1 cellular context compared by ENCODE assay signal in the genomic region with DNA sequence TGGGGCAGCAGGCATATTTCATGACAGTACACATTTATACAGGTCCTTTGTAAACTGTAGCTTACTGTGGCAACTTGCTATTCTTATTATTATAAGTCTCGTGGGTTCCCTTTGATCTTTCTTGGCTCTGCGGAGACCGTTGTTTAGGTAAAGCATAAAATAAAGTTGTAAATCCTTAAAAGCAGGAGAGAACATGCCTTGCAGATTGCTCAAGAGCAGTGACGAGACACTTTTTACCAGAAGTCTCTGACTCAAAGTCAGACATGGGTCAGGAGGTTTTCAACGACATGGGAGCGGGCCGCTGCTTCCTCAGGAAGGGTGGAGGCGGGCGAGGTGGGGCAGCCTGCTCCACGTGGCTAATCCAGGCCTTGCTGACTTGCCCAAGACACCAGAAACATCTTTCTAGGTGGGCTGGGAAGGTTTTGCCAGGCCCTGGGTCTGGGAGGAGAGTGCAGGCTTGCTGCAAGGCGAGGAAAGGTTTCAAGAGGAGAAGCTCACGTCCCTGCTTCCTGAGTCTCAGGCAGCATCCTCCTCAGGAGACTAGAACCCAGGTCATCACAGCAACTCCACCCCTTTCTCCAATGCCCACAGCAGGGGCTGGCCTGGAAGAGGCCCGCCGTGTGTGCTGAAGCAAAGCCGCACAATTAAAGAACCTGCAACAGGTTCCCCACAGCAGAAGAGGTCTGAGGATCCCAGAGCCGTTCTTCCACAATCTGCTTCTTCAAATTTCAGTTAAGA.
TF ChIP-seq lines count a peak whose summit lies in the region.

No MANE protein-coding gene starts in this region.

TF ChIP-seq in K562, 482 proteins besides CTCF, POLR2A, EP300 and RAD21 (continued from another document and continues in another):
- TF ChIP-seq, protein P1, sequence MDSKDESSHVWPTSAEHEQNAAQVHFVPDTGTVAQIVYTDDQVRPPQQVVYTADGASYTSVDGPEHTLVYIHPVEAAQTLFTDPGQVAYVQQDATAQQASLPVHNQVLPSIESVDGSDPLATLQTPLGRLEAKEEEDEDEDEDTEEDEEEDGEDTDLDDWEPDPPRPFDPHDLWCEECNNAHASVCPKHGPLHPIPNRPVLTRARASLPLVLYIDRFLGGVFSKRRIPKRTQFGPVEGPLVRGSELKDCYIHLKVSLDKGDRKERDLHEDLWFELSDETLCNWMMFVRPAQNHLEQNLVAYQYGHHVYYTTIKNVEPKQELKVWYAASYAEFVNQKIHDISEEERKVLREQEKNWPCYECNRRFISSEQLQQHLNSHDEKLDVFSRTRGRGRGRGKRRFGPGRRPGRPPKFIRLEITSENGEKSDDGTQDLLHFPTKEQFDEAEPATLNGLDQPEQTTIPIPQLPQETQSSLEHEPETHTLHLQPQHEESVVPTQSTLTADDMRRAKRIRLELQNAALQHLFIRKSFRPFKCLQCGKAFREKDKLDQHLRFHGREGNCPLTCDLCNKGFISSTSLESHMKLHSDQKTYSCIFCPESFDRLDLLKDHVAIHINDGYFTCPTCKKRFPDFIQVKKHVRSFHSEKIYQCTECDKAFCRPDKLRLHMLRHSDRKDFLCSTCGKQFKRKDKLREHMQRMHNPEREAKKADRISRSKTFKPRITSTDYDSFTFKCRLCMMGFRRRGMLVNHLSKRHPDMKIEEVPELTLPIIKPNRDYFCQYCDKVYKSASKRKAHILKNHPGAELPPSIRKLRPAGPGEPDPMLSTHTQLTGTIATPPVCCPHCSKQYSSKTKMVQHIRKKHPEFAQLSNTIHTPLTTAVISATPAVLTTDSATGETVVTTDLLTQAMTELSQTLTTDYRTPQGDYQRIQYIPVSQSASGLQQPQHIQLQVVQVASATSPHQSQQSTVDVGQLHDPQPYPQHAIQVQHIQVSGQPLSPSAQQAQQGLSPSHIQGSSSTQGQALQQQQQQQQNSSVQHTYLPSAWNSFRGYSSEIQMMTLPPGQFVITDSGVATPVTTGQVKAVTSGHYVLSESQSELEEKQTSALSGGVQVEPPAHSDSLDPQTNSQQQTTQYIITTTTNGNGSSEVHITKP (IDR thresholded peaks at IDR 0.05; ENCODE audit: partially characterized antibody) = no peak
- TF ChIP-seq, protein P2, sequence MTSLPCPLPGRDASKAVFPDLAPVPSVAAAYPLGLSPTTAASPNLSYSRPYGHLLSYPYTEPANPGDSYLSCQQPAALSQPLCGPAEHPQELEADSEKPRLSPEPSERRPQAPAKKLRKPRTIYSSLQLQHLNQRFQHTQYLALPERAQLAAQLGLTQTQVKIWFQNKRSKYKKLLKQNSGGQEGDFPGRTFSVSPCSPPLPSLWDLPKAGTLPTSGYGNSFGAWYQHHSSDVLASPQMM (CRISPR knock-in tag; IDR thresholded peaks at IDR 0.05) = no peak
- TF ChIP-seq ZNF780A (CRISPR knock-in tag; IDR thresholded peaks at IDR 0.05) = no peak
- TF ChIP-seq CHD1 (IDR thresholded peaks at IDR 0.05; ENCODE audit: low read length) = no peak
- TF ChIP-seq, protein P3, sequence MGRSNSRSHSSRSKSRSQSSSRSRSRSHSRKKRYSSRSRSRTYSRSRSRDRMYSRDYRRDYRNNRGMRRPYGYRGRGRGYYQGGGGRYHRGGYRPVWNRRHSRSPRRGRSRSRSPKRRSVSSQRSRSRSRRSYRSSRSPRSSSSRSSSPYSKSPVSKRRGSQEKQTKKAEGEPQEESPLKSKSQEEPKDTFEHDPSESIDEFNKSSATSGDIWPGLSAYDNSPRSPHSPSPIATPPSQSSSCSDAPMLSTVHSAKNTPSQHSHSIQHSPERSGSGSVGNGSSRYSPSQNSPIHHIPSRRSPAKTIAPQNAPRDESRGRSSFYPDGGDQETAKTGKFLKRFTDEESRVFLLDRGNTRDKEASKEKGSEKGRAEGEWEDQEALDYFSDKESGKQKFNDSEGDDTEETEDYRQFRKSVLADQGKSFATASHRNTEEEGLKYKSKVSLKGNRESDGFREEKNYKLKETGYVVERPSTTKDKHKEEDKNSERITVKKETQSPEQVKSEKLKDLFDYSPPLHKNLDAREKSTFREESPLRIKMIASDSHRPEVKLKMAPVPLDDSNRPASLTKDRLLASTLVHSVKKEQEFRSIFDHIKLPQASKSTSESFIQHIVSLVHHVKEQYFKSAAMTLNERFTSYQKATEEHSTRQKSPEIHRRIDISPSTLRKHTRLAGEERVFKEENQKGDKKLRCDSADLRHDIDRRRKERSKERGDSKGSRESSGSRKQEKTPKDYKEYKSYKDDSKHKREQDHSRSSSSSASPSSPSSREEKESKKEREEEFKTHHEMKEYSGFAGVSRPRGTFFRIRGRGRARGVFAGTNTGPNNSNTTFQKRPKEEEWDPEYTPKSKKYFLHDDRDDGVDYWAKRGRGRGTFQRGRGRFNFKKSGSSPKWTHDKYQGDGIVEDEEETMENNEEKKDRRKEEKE (IDR thresholded peaks at IDR 0.05; ENCODE audit: borderline replicate concordance in 1 of 2, control insufficient read depth in 1 of 2, low read depth in 2 of 2, low read length in 1 of 2) = no peak
- TF ChIP-seq CBX1 (IDR thresholded peaks at IDR 0.05; ENCODE audit: low read depth) = no peak
- TF ChIP-seq RFX7 (CRISPR knock-in tag; IDR thresholded peaks at IDR 0.05) = no peak
- no peak for TF ChIP-seq ZNF3 (CRISPR knock-in tag; IDR thresholded peaks at IDR 0.05)
- no peak for TF ChIP-seq ZNF695 (CRISPR knock-in tag; IDR thresholded peaks at IDR 0.05)
- peak; percentile 56 for TF ChIP-seq CXXC5 (CRISPR knock-in tag; IDR thresholded peaks at IDR 0.05)
- 0 out of 2 replicates have a peak, but pooled peaks have one; percentile 29 for TF ChIP-seq ELF4 (CRISPR knock-in tag; IDR thresholded peaks at IDR 0.05)
- TF ChIP-seq ATF7 (IDR thresholded peaks at IDR 0.05) = peak; percentile 25; the same call in 1 of the 2 replicates
- TF ChIP-seq XRCC4 (IDR thresholded peaks at IDR 0.05; ENCODE audit: extremely low read depth, insufficient read depth, insufficient read length) = no peak
- TF ChIP-seq, protein P4, sequence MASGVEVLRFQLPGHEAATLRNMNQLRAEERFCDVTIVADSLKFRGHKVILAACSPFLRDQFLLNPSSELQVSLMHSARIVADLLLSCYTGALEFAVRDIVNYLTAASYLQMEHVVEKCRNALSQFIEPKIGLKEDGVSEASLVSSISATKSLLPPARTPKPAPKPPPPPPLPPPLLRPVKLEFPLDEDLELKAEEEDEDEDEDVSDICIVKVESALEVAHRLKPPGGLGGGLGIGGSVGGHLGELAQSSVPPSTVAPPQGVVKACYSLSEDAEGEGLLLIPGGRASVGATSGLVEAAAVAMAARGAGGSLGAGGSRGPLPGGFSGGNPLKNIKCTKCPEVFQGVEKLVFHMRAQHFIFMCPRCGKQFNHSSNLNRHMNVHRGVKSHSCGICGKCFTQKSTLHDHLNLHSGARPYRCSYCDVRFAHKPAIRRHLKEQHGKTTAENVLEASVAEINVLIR (CRISPR knock-in tag; IDR thresholded peaks at IDR 0.05) = no peak
- TF ChIP-seq, protein P5, sequence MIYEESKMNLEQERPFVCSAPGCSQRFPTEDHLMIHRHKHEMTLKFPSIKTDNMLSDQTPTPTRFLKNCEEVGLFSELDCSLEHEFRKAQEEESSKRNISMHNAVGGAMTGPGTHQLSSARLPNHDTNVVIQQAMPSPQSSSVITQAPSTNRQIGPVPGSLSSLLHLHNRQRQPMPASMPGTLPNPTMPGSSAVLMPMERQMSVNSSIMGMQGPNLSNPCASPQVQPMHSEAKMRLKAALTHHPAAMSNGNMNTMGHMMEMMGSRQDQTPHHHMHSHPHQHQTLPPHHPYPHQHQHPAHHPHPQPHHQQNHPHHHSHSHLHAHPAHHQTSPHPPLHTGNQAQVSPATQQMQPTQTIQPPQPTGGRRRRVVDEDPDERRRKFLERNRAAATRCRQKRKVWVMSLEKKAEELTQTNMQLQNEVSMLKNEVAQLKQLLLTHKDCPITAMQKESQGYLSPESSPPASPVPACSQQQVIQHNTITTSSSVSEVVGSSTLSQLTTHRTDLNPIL (CRISPR knock-in tag; IDR thresholded peaks at IDR 0.05) = no peak
- no peak for TF ChIP-seq RBM17 (IDR thresholded peaks at IDR 0.05; ENCODE audit: borderline replicate concordance, low read depth, low read length)
- no peak for TF ChIP-seq GTF2F1 (IDR thresholded peaks at IDR 0.05; ENCODE audit: low read depth, low read length)
- TF ChIP-seq ZBTB7A (IDR thresholded peaks at IDR 0.05; ENCODE audit: borderline replicate concordance, control insufficient read depth, low read depth, low read length) = no peak
- TF ChIP-seq SIX5 (IDR thresholded peaks at IDR 0.05; ENCODE audit: borderline replicate concordance in 1 of 2, insufficient read depth in 1 of 2, low read depth in 1 of 2, low read length in 2 of 2) = no peak
- TF ChIP-seq, protein P6, sequence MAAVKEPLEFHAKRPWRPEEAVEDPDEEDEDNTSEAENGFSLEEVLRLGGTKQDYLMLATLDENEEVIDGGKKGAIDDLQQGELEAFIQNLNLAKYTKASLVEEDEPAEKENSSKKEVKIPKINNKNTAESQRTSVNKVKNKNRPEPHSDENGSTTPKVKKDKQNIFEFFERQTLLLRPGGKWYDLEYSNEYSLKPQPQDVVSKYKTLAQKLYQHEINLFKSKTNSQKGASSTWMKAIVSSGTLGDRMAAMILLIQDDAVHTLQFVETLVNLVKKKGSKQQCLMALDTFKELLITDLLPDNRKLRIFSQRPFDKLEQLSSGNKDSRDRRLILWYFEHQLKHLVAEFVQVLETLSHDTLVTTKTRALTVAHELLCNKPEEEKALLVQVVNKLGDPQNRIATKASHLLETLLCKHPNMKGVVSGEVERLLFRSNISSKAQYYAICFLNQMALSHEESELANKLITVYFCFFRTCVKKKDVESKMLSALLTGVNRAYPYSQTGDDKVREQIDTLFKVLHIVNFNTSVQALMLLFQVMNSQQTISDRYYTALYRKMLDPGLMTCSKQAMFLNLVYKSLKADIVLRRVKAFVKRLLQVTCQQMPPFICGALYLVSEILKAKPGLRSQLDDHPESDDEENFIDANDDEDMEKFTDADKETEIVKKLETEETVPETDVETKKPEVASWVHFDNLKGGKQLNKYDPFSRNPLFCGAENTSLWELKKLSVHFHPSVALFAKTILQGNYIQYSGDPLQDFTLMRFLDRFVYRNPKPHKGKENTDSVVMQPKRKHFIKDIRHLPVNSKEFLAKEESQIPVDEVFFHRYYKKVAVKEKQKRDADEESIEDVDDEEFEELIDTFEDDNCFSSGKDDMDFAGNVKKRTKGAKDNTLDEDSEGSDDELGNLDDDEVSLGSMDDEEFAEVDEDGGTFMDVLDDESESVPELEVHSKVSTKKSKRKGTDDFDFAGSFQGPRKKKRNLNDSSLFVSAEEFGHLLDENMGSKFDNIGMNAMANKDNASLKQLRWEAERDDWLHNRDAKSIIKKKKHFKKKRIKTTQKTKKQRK (IDR thresholded peaks at IDR 0.05; ENCODE audit: borderline replicate concordance, low read depth, low read length) = no peak
- TF ChIP-seq, protein P7, sequence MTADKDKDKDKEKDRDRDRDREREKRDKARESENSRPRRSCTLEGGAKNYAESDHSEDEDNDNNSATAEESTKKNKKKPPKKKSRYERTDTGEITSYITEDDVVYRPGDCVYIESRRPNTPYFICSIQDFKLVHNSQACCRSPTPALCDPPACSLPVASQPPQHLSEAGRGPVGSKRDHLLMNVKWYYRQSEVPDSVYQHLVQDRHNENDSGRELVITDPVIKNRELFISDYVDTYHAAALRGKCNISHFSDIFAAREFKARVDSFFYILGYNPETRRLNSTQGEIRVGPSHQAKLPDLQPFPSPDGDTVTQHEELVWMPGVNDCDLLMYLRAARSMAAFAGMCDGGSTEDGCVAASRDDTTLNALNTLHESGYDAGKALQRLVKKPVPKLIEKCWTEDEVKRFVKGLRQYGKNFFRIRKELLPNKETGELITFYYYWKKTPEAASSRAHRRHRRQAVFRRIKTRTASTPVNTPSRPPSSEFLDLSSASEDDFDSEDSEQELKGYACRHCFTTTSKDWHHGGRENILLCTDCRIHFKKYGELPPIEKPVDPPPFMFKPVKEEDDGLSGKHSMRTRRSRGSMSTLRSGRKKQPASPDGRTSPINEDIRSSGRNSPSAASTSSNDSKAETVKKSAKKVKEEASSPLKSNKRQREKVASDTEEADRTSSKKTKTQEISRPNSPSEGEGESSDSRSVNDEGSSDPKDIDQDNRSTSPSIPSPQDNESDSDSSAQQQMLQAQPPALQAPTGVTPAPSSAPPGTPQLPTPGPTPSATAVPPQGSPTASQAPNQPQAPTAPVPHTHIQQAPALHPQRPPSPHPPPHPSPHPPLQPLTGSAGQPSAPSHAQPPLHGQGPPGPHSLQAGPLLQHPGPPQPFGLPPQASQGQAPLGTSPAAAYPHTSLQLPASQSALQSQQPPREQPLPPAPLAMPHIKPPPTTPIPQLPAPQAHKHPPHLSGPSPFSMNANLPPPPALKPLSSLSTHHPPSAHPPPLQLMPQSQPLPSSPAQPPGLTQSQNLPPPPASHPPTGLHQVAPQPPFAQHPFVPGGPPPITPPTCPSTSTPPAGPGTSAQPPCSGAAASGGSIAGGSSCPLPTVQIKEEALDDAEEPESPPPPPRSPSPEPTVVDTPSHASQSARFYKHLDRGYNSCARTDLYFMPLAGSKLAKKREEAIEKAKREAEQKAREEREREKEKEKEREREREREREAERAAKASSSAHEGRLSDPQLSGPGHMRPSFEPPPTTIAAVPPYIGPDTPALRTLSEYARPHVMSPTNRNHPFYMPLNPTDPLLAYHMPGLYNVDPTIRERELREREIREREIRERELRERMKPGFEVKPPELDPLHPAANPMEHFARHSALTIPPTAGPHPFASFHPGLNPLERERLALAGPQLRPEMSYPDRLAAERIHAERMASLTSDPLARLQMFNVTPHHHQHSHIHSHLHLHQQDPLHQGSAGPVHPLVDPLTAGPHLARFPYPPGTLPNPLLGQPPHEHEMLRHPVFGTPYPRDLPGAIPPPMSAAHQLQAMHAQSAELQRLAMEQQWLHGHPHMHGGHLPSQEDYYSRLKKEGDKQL (CRISPR knock-in tag; IDR thresholded peaks at IDR 0.05; ENCODE audit: borderline replicate concordance) = no peak
- TF ChIP-seq PCBP1 (IDR thresholded peaks at IDR 0.05; ENCODE audit: low read depth, low read length, poor library complexity, severe bottlenecking) = no peak
- TF ChIP-seq ZNF589 (CRISPR knock-in tag; IDR thresholded peaks at IDR 0.05; ENCODE audit: low read depth) = peak; percentile 76; the same call in 1 of the 2 replicates
- TF ChIP-seq ZNF274 (IDR thresholded peaks at IDR 0.05; ENCODE audit: borderline replicate concordance, low read depth, low read length) = no peak
- TF ChIP-seq, protein P8, sequence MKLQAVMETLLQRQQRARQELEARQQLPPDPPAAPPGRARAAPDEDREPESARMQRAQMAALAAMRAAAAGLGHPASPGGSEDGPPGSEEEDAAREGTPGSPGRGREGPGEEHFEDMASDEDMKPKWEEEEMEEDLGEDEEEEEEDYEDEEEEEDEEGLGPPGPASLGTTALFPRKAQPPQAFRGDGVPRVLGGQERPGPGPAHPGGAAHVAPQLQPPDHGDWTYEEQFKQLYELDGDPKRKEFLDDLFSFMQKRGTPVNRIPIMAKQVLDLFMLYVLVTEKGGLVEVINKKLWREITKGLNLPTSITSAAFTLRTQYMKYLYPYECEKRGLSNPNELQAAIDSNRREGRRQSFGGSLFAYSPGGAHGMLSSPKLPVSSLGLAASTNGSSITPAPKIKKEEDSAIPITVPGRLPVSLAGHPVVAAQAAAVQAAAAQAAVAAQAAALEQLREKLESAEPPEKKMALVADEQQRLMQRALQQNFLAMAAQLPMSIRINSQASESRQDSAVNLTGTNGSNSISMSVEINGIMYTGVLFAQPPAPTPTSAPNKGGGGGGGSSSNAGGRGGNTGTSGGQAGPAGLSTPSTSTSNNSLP (IDR thresholded peaks at IDR 0.05; ENCODE audit: borderline replicate concordance, low read depth, low read length) = no peak
